ENCODE assay signal across 8 cellular contexts in the genomic region with DNA sequence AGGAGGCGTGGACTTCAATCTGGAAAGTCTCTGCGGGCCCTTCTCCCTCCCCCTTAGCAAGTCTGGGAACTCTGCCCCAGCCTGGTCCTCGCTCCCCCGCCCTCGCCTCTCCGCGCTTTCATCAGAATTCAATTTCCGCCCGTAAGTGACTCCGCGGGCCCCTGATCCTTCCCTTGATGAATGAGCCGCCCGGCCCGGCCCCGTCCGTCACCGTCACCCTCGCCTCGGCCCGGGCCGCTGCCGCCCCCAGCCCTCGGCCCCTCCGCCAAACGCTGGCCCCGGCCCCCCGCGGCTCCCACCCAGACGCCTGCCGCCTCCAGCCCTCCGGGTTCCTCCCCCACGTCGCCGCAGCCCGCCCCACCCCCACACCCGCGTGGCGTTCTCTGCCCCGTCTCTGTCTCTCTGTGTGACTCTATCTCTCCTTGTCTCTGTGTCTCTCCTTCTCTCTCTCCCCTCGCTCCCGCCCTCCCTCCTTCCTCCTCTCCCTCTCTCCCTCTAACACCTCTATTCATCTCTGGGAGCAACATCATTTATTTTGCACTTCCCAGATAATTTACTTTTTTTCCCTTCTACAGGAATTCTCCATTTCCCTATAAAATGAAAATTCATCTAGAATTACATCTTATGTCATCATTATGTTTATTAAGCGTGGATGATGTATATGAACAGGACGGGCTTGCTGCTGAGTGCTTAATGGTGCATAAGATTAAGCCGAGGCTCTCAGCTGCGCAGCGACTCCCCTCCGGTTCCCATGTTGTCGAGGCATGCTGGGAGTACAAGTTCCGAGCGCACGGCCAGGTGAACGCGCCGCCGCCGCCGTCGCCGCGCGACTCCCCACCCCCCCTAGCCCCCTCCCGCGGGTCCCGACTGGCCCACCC.
A peak's percentile ranks its signal among the peaks of the same experiment; 100 is the strongest.
DNase-seq lines count a peak whose midpoint lies in the region; ATAC-seq and TF ChIP-seq lines count a peak whose summit lies in the region.

No MANE protein-coding gene starts in this region.

- H2BK120ac ChIP-seq in neuronal stem cell (ENCODE audit: low read depth, low read length), result no peak overlapping the region

- no peaks in the 10 kb centered on the region for H3K9me3 ChIP-seq in DND-41 (ENCODE audit: insufficient read depth, low read length, severe bottlenecking)
- no peaks in the 10 kb centered on the region for H3K9me3 ChIP-seq in OCI-LY3 (ENCODE audit: insufficient read depth, low read length)
- H3K9me3 ChIP-seq in neuronal stem cell (replicated peaks in 1 of 2; ENCODE audit: control insufficient read depth in 2 of 2, insufficient read depth in 1 of 2, low read depth in 1 of 2, low read length in 2 of 2), result no peaks in the 10 kb centered on the region

- peak overlapping the region; percentile 52 for H3K4me2 ChIP-seq in DND-41 (ENCODE audit: insufficient read depth, low read length)
- peak overlapping the region; percentile 48 for H3K4me2 ChIP-seq in OCI-LY3 (ENCODE audit: low read length)
- peak overlapping the region; percentile 59 for H3K4me2 ChIP-seq in neuronal stem cell (ENCODE audit: insufficient read depth, low read length, poor library complexity, severe bottlenecking)

- H2AK5ac ChIP-seq in neuronal stem cell (ENCODE audit: low read depth, low read length), result no peak overlapping the region

- H3K4me1 ChIP-seq in DND-41 (ENCODE audit: insufficient read depth, low read length) (peaks cover 10% of the 10 kb centered on the region), OCI-LY3 (ENCODE audit: low read length) (peaks cover 33% of the 10 kb centered on the region), neuronal stem cell (ENCODE audit: control insufficient read depth in 2 of 2, insufficient read depth in 1 of 2, low read depth in 1 of 2, low read length in 2 of 2) (peaks cover 8 to 9% of the 10 kb centered on the region in 2 donors)

- ATAC-seq in DND-41 (ENCODE audit: insufficient read depth, low read depth) (peak; percentile 70), HG02571 (IDR thresholded peaks at IDR 0.05; ENCODE audit: unreplicated experiment) (no peak)

- H3K27ac ChIP-seq in DND-41 (ENCODE audit: low read length), result no peak overlapping the region
- peak overlapping the region; percentile 34; the same call in 1 of the 2 replicates for H3K27ac ChIP-seq in OCI-LY3 (ENCODE audit: low read length)
- H3K27ac ChIP-seq in neuronal stem cell (replicated peaks; ENCODE audit: low read length), result no peak overlapping the region

- H2BK5ac ChIP-seq in neuronal stem cell (ENCODE audit: low read length), result no peak overlapping the region

- H2AFZ ChIP-seq in DND-41 (ENCODE audit: low read depth, low read length) (peak overlapping the region; percentile 46; the same call in 1 of the 2 replicates), OCI-LY3 (ENCODE audit: low read depth, low read length) (0 out of 2 replicates have a peak overlapping the region, but pooled peaks have one; percentile 5), neuronal stem cell (ENCODE audit: low read length) (peak overlapping the region; percentile 92)

- H4K91ac ChIP-seq in neuronal stem cell (ENCODE audit: low read depth, low read length, poor library complexity), result no peak overlapping the region

- no peak overlapping the region for H4K8ac ChIP-seq in neuronal stem cell (ENCODE audit: low read depth, low read length)

- H3K27me3 ChIP-seq in DND-41 (ENCODE audit: insufficient read depth, low read length, poor library complexity) (peaks cover 36% of the 10 kb centered on the region), OCI-LY3 (ENCODE audit: low read depth, low read length) (no peaks in the 10 kb centered on the region), neuronal stem cell (ENCODE audit: control insufficient read depth in 3 of 3, insufficient read depth in 3 of 3, low read depth in 1 of 3, low read length in 3 of 3) (peaks cover 15 to 71% (median 69%) of the 10 kb centered on the region in 3 experiments)

- H2BK12ac ChIP-seq in neuronal stem cell (ENCODE audit: low read length), result no peak overlapping the region

- DNase-seq in DND-41, result peak; percentile 67
- DNase-seq in astrocyte of the hippocampus (ENCODE audit: low read depth, low spot score), result peak; percentile 26
- DNase-seq in neuronal stem cell (ENCODE audit: low spot score), result no peak
- no peak for DNase-seq in Ammon's horn (ENCODE audit: low spot score)
- DNase-seq in CD1c-positive myeloid dendritic cell (ENCODE audit: extremely low spot score), result no peak
- DNase-seq in kidney tubule cell (ENCODE audit: low spot score), result no peak

- no peak overlapping the region for H2BK15ac ChIP-seq in neuronal stem cell (ENCODE audit: low read length)

- H3K9ac ChIP-seq in DND-41 (ENCODE audit: low read depth, low read length), result peak overlapping the region; percentile 6; the same call in 1 of the 2 replicates
- peak overlapping the region; percentile 66 for H3K9ac ChIP-seq in OCI-LY3 (ENCODE audit: low read length)
- H3K9ac ChIP-seq in neuronal stem cell (ENCODE audit: low read depth, low read length, poor library complexity), result peak overlapping the region; percentile 63

- H3K79me1 ChIP-seq in neuronal stem cell (ENCODE audit: low read depth, low read length), result no peaks in the 10 kb centered on the region

- H3K23ac ChIP-seq in neuronal stem cell (ENCODE audit: low read depth, low read length, poor library complexity), result no peak overlapping the region

- H3K4me3 ChIP-seq in DND-41 (ENCODE audit: low read depth in 1 of 2, low read length in 2 of 2), result peak overlapping the region in 1 of 2 experiments; percentile 39; a peak in 2 of 4 replicates
- peak overlapping the region; percentile 73 for H3K4me3 ChIP-seq in OCI-LY3 (ENCODE audit: low read length)
- peak overlapping the region; percentile 31 to 35 for H3K4me3 ChIP-seq in neuronal stem cell (ENCODE audit: low read length in 2 of 2)

- no CpG with 5 or more reads among the region's 64 CpGs for WGBS in neuronal stem cell (ENCODE audit: extremely low coverage in 2 of 2, insufficient read length in 2 of 2, insufficient replicate concordance in 1 of 2), 2 donors

- H4K20me1 ChIP-seq in DND-41 (ENCODE audit: insufficient read depth, low read length), result no peaks in the 10 kb centered on the region
- H4K20me1 ChIP-seq in OCI-LY3 (ENCODE audit: insufficient read depth, low read length), result no peaks in the 10 kb centered on the region

- peak overlapping the region; percentile 16 for H3K18ac ChIP-seq in neuronal stem cell (ENCODE audit: low read length)

- TF ChIP-seq CTCF in DND-41 (IDR thresholded peaks at IDR 0.05; ENCODE audit: borderline replicate concordance, extremely low read depth, low read length, poor library complexity, severe bottlenecking) (no peak), OCI-LY3 (IDR thresholded peaks at IDR 0.05; ENCODE audit: low read depth, low read length) (no peak)

- no peaks in the 10 kb centered on the region for H3K36me3 ChIP-seq in DND-41 (ENCODE audit: insufficient read depth, low read length)
- H3K36me3 ChIP-seq in OCI-LY3 (replicated peaks; ENCODE audit: low read depth, low read length), result no peaks in the 10 kb centered on the region
- H3K36me3 ChIP-seq in neuronal stem cell (replicated peaks in 1 of 2; ENCODE audit: control insufficient read depth in 2 of 2, insufficient read depth in 2 of 2, low read length in 2 of 2), result no peaks in the 10 kb centered on the region

- H3K79me2 ChIP-seq in DND-41 (ENCODE audit: insufficient read depth, low read length), result no peaks in the 10 kb centered on the region
- no peaks in the 10 kb centered on the region for H3K79me2 ChIP-seq in OCI-LY3 (ENCODE audit: low read length)

- no peak overlapping the region for H3K14ac ChIP-seq in neuronal stem cell (ENCODE audit: low read length)

- no peak overlapping the region for H3K4ac ChIP-seq in neuronal stem cell (ENCODE audit: low read length)

Comparison
In these comparisons a context has a peak if more than half of its experiments do, and no peak if none do; other contexts are left out.
1. DNase-seq: peak in DND-41 (single experiment) and astrocyte of the hippocampus (single experiment); none in neuronal stem cell (single experiment), Ammon's horn (single experiment), CD1c-positive myeloid dendritic cell (single experiment) and kidney tubule cell (single experiment).
2. H2AFZ ChIP-seq: peak in every context shown above with its lines; median percentile 92 in neuronal stem cell; 46 in DND-41; 5 in OCI-LY3.
3. H3K9ac ChIP-seq: peak in every context shown above with its lines; median percentile 66 in OCI-LY3; 63 in neuronal stem cell; 6 in DND-41.
4. Peak in every context shown above with its lines, with median percentiles within 50 percentile points of each other: H3K4me2 ChIP-seq.